In genomic region chrX:103565752-103566151, GRCh38 we compare ENCODE assay signal across 12 cellular contexts. TPM values are rescaled to one million over a fixed set of nuclear protein-coding genes. Genes with fewer than 3 reads are reported as not detected.
DNase-seq lines count a peak whose midpoint lies in the region; ATAC-seq and TF ChIP-seq lines count a peak whose summit lies in the region.
"Had no signal": no experiment of that assay in that cellular context is flagged by ENCODE, and none has a peak within 500 bp of the region (broad histone marks: within the 10 kb centered on the region; RNA-seq: fewer than 3 reads in every experiment).

No MANE protein-coding gene starts in this region.

- H3K4me1 ChIP-seq in PC-9 (replicated peaks; ENCODE audit: insufficient read depth) = no peaks in the 10 kb centered on the region
- H3K4me1 ChIP-seq: colonic mucosa, gastroesophageal sphincter had no signal

- H3K4me3 ChIP-seq in fibroblast of villous mesenchyme (ENCODE audit: low read depth, low read length) = no peak overlapping the region
- H3K4me3 ChIP-seq in PC-9 = no peak overlapping the region
- H3K4me3 ChIP-seq: colonic mucosa, gastroesophageal sphincter had no signal

- intact Hi-C loops in PC-9 (cut with micrococcal nuclease; ENCODE audit: unreplicated experiment) = no loop called here

- no peaks in the 10 kb centered on the region for H3K79me2 ChIP-seq in PC-9 (ENCODE audit: low read depth)

- BruUV-seq in PC-9 (replicated peaks; lab: Mats Ljungman, UMichigan) = no TSS peak

- CTCF ChIA-PET in PC-9 (lab: Charles Lee) = interaction anchor here (0.9 kb wide), 1 partner anchor 145 kb away, joined by 6 read pairs; the partner anchor contains the start of gene TMEM31

- TF ChIP-seq CTCF in fibroblast of villous mesenchyme (IDR thresholded peaks at IDR 0.05; ENCODE audit: insufficient read depth, low read depth, low read length) (no peak), PC-9 (conservative IDR thresholded peaks at IDR 0.05) (no peak)

- H3K27me3 ChIP-seq in PC-9 (ENCODE audit: insufficient read depth, low read depth) = no peaks in the 10 kb centered on the region
- H3K27me3 ChIP-seq: colonic mucosa, gastroesophageal sphincter had no signal

- no peak overlapping the region for H2AFZ ChIP-seq in PC-9

- ATAC-seq in GM21786 (IDR thresholded peaks at IDR 0.05; ENCODE audit: unreplicated experiment) (peak; percentile 43), HG03139 (IDR thresholded peaks at IDR 0.05; ENCODE audit: unreplicated experiment) (no peak)
- ATAC-seq: gastroesophageal sphincter had no signal

- H3K27ac ChIP-seq in PC-9 = no peak overlapping the region
- H3K27ac ChIP-seq: C4-2B, colonic mucosa, gastroesophageal sphincter had no signal

- H3K36me3 ChIP-seq in PC-9 (ENCODE audit: low read depth) = no peaks in the 10 kb centered on the region
- H3K36me3 ChIP-seq: colonic mucosa, gastroesophageal sphincter had no signal

- no peaks in the 10 kb centered on the region; the same call in 1 of the 2 replicates for H3K9me2 ChIP-seq in PC-9 (ENCODE audit: insufficient read depth)

- DNase-seq in AG20443 (ENCODE audit: low spot score) = peak; percentile 37
- DNase-seq in RKO (ENCODE audit: low spot score) = peak; percentile 75
- DNase-seq in fibroblast of villous mesenchyme (ENCODE audit: low read depth) = peak; percentile 56
- no peak for DNase-seq in Kasumi-1 (lab: John Stamatoyannopoulos, UW)
- DNase-seq in CD1c-positive myeloid dendritic cell (ENCODE audit: extremely low spot score) = no peak
- no peak for DNase-seq in PC-9
- DNase-seq: activated CD4-positive, alpha-beta T cell treated with anti-CD3 and anti-CD28 coated beads, Interleukin-2, amount 10 ng/mL, durations not matched to agents 24 days and 14 days; colonic mucosa had no signal

- no peaks in the 10 kb centered on the region for H3F3A ChIP-seq in PC-9 (ENCODE audit: insufficient read depth, low read depth)

- no peaks in the 10 kb centered on the region for H4K20me1 ChIP-seq in PC-9 (ENCODE audit: insufficient read depth)

- no peak overlapping the region for H3K4me2 ChIP-seq in PC-9

- H3K9me3 ChIP-seq in PC-9 (ENCODE audit: insufficient read depth, low read depth) = no peaks in the 10 kb centered on the region
- H3K9me3 ChIP-seq: colonic mucosa, gastroesophageal sphincter had no signal

- POLR2A ChIA-PET in PC-9 (lab: Charles Lee; ENCODE audit: unreplicated experiment) = no interaction called here

RNA-seq across cellular contexts. Expression of gene TCEAL4, which starts 19.6 kb away (rescaled TPM):
- 41.6 and 45.3 TPM in 2 replicates for total RNA-seq in fibroblast of villous mesenchyme
- 41.0 and 42.9 TPM in 2 replicates for total RNA-seq in PC-9 (2021)

RNA-seq across cellular contexts. Expression of gene TCEAL3, which starts 42.0 kb away (rescaled TPM):
- total RNA-seq in fibroblast of villous mesenchyme (10.6 and 19.4 TPM in 2 replicates), PC-9 (2021) (11.7 and 12.8 TPM in 2 replicates)

RNA-seq across cellular contexts. Expression of gene RAB40A, which starts 46.5 kb away (rescaled TPM):
- 0.32 and 0.43 TPM in 2 replicates for total RNA-seq in fibroblast of villous mesenchyme
- total RNA-seq in PC-9 (2021) = 0.90 and 1.0 TPM in 2 replicates

Comparison
In these comparisons a context has a peak if more than half of its experiments do, and no peak if none do; other contexts are left out.
1. DNase-seq: peak in AG20443 (single experiment), RKO (single experiment) and fibroblast of villous mesenchyme (single experiment); none in Kasumi-1 (0 of 2), CD1c-positive myeloid dendritic cell (single experiment) and PC-9 (0 of 2).